Comparison of ENCODE assay signal across 8 cellular contexts in the genomic region with DNA sequence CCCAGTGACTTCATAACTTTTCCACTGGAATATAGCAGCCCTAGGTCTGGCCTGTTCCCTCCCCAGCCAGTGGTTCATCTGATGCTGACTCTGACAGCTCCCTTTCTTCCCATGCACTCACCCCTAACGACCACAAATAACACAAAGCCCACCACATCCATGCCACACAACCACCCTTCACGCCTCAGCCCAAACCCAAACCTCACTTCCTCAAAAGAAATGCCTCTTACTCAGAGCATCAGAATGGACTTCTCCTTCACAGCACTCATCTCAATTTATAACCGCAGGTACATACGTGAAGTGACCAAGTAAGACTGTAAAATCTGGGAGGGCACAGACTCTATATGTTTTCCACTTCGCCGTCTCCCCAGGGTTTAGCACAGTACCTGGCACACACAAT.
DNase-seq lines count a peak whose midpoint lies in the region; ATAC-seq, FAIRE-seq and TF ChIP-seq lines count a peak whose summit lies in the region.

No MANE protein-coding gene starts in this region.

- in situ Hi-C loops in brain microvascular endothelial cell (cut with HindIII; ENCODE audit: low pct_ligation_motif_present, low sequenced_read_pairs) = no loop called here

- H3K36me3 ChIP-seq in brain microvascular endothelial cell (replicated peaks) = peaks cover 13% of the 10 kb centered on the region
- H3K36me3 ChIP-seq in muscle layer of colon (ENCODE audit: insufficient read depth, low read length) = peaks cover 32% of the 10 kb centered on the region

- peak overlapping the region; percentile 98 for H3K4me3 ChIP-seq in brain microvascular endothelial cell (ENCODE audit: low read depth, low read length)
- peak overlapping the region; percentile 39 to 100 for H3K4me3 ChIP-seq in muscle layer of colon (ENCODE audit: low read depth in 1 of 2, low read length in 2 of 2)

- H3K4me1 ChIP-seq in muscle layer of colon (ENCODE audit: insufficient read depth, low read length) = peaks cover 22% of the 10 kb centered on the region

- TF ChIP-seq POLR2A in H54 (IDR thresholded peaks at IDR 0.05; ENCODE audit: low read depth, low read length) = no peak

- peak overlapping the region; percentile 91 for H3K9ac ChIP-seq in muscle layer of colon (ENCODE audit: low read length)

- H3K27me3 ChIP-seq in brain microvascular endothelial cell (replicated peaks) (no peaks in the 10 kb centered on the region), muscle layer of colon (ENCODE audit: control insufficient read depth in 1 of 2, insufficient read depth in 2 of 2, low read length in 2 of 2) (no peaks in the 10 kb centered on the region)

- H3K27ac ChIP-seq in brain microvascular endothelial cell (no peak overlapping the region), muscle layer of colon (ENCODE audit: low read depth, low read length) (no peak overlapping the region)

- FAIRE-seq in H54 (lab: Jason Lieb, UNC) = no peak

- no peaks in the 10 kb centered on the region for H3K9me3 ChIP-seq in muscle layer of colon (ENCODE audit: low read length)

- no peak for ATAC-seq in GM21447 (IDR thresholded peaks at IDR 0.05; ENCODE audit: unreplicated experiment)
- no peak for ATAC-seq in GM18861 (IDR thresholded peaks at IDR 0.05; ENCODE audit: unreplicated experiment)

- peak; percentile 57 for DNase-seq in GDM1 (lab: John Stamatoyannopoulos, UW)
- peak; percentile 75 for DNase-seq in OCI-M1 (lab: John Stamatoyannopoulos, UW)
- DNase-seq in brain microvascular endothelial cell = peak; percentile 3
- no peak for DNase-seq in RPMI8226
- no peak for DNase-seq in H54 (ENCODE audit: insufficient read length, low spot score)

- no peak for TF ChIP-seq CTCF in brain microvascular endothelial cell (IDR thresholded peaks at IDR 0.05; ENCODE audit: low read depth, low read length, missing control alignments)

Comparison
In these comparisons a context has a peak if more than half of its experiments do, and no peak if none do; other contexts are left out.
1. DNase-seq: peak in GDM1 (single experiment), OCI-M1 (single experiment) and brain microvascular endothelial cell (single experiment); none in RPMI8226 (single experiment) and H54 (single experiment).